In genomic region chr4:79621061-79621460, GRCh38 we compare ENCODE assay signal across 21 cellular contexts.
"Had no signal": no experiment of that assay in that cellular context is flagged by ENCODE, and none has a peak within 500 bp of the region (broad histone marks: within the 10 kb centered on the region; RNA-seq: fewer than 3 reads in every experiment).

No MANE protein-coding gene starts in this region.

- H3K4me1 ChIP-seq: SJSA1 had no signal

- FAIRE-seq: HTR-8/SVneo, RCC 7860 had no signal

- H3K27ac ChIP-seq: HL-60, SJSA1, SK-N-MC had no signal

- H3K4me3 ChIP-seq: SJSA1, SK-N-MC had no signal

- DNase-seq: KBM-7, NCI-H1092, NCI-H1105 treated with DMSO at 0.1 percent for 48 hours, NCI-H1417 treated with DMSO at 0.1 percent for 48 hours, NCI-H146, NCI-H1694 treated with DMSO at 0.1 percent for 48 hours, NCI-H1930, NCI-H2081, NCI-H2107, NCI-H2227 treated with DMSO at 0.1 percent for 48 hours, NCI-H524, NCI-H526 treated with DMSO at 0.1 percent for 48 hours, NCI-H748 treated with DMSO at 0.1 percent for 48 hours, Right ventricle myocardium superior, RPMI8226, SIG-M5 had no signal

- H3K9me3 ChIP-seq: SJSA1 had no signal

- H3K27me3 ChIP-seq: SJSA1 had no signal

- H3K36me3 ChIP-seq: SJSA1 had no signal
